In genomic region chr3:74992898-74993297, GRCh38 we compare ENCODE assay signal across 26 cellular contexts.
"Had no signal": no experiment of that assay in that cellular context is flagged by ENCODE, and none has a peak within 500 bp of the region (broad histone marks: within the 10 kb centered on the region; RNA-seq: fewer than 3 reads in every experiment).

No MANE protein-coding gene starts in this region.

- H3K4me1 ChIP-seq: colonic mucosa, esophagus squamous epithelium, gastrocnemius medialis, heart right ventricle, left lung, lower lobe of right lung had no signal

- DNase-seq: colonic mucosa; cortex of kidney; effector CD8-positive, alpha-beta T cell; effector memory CD8-positive, alpha-beta T cell; endodermal cell; erythroblast; esophagus squamous epithelium; foreskin fibroblast; foreskin melanocyte; gastrocnemius medialis; glutamatergic neuron; head of caudate nucleus; heart right ventricle; hippocampal formation; left cardiac atrium; left lung; left ventricle myocardium superior; lower lobe of right lung; mesenchymal stem cell; mucosa of descending colon; naive B cell had no signal

- H3K27ac ChIP-seq: colonic mucosa, epithelial cell of prostate, esophagus squamous epithelium, gastrocnemius medialis, heart right ventricle, left lung, lower lobe of right lung had no signal

- ATAC-seq: effector memory CD8-positive, alpha-beta T cell; esophagus mucosa; gastrocnemius medialis; heart right ventricle; left cardiac atrium; left lung; left ventricle myocardium superior; lower lobe of right lung; mucosa of descending colon had no signal

- H3K27me3 ChIP-seq: colonic mucosa, esophagus squamous epithelium, gastrocnemius medialis, heart right ventricle, left lung had no signal

- H3K4me3 ChIP-seq: colonic mucosa, esophagus squamous epithelium, gastrocnemius medialis, heart right ventricle, left lung, lower lobe of right lung, mucosa of descending colon had no signal

- FAIRE-seq: endometrium, islet of Langerhans, keratinocyte had no signal

- H3K36me3 ChIP-seq: colonic mucosa, esophagus squamous epithelium, gastrocnemius medialis, heart right ventricle, left lung, lower lobe of right lung had no signal

- H3K9me3 ChIP-seq: colonic mucosa, esophagus squamous epithelium, gastrocnemius medialis, heart right ventricle, left lung, lower lobe of right lung, mucosa of descending colon had no signal
